Comparison of ENCODE assay signal across 8 cellular contexts in the genomic region with DNA sequence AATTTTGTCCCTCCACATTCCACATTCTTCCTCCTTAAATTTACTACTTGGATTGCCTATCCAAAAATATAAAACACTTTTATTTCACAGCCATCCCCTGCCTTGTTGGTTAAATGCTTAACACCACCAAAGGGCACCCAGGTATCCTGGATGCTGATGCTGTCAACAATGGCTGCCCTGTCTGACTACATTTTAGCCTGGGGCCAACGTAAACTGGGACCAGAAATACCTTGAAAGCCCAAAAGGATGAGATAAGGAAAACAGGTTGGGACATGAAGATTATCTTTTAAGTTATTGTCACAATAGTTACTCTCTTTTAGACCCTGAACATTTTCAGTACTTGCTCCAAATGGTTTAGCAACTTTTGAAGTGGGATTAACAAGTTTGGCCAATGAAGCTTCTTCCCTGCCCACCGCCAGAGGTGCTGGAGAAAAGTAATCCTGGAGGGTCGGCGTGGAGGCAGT. TPM values are rescaled to one million over a fixed set of nuclear protein-coding genes. Genes with fewer than 3 reads are reported as not detected.
DNase-seq lines count a peak whose midpoint lies in the region; ATAC-seq lines count a peak whose summit lies in the region.

No MANE protein-coding gene starts in this region.

- peak overlapping the region; percentile 92 for H3K9ac ChIP-seq in iPS-18a (ENCODE audit: low read length)

- H3K36me3 ChIP-seq in iPS-18a (ENCODE audit: control insufficient read depth, low read depth, low read length), result peaks cover 5% of the 10 kb centered on the region

- DNase-seq in activated naive CD4-positive, alpha-beta T cell treated with anti-CD3 and anti-CD28 coated beads for 36 hours, result peak; percentile 9
- no peak for DNase-seq in activated naive CD4-positive, alpha-beta T cell treated with anti-CD3 and anti-CD28 coated beads, Interleukin-2, amount 50 U/mL, for 16 hours
- no peak for DNase-seq in activated CD4-positive, alpha-beta memory T cell treated with anti-CD3 and anti-CD28 coated beads, Interleukin-2, amount 10 ng/mL, durations not matched to agents 7 days and 5 days
- DNase-seq in stimulated activated naive CD8-positive, alpha-beta T cell treated with anti-CD3 and anti-CD28 coated beads, Interleukin-15, amount 100 ng/mL, for 72 hours, result no peak
- DNase-seq in NCI-H446 treated with DMSO at 0.1 percent for 48 hours (lab: John Stamatoyannopoulos, UW), result no peak
- no peak for DNase-seq in NCI-H345 (lab: John Stamatoyannopoulos, UW)
- no peak for DNase-seq in HK-2 (ENCODE audit: unreplicated experiment)

- H3K4me3 Mint-ChIP-seq in activated naive CD4-positive, alpha-beta T cell treated with anti-CD3 and anti-CD28 coated beads for 36 hours, result peak overlapping the region; percentile 92
- peak overlapping the region; percentile 89 for H3K4me3 Mint-ChIP-seq in activated CD4-positive, alpha-beta memory T cell treated with anti-CD3 and anti-CD28 coated beads, Interleukin-2, amount 10 ng/mL, durations not matched to agents 7 days and 5 days
- H3K4me3 Mint-ChIP-seq in stimulated activated naive CD8-positive, alpha-beta T cell treated with anti-CD3 and anti-CD28 coated beads, Interleukin-15, amount 100 ng/mL, for 72 hours, result peak overlapping the region; percentile 97 to 99

- peak overlapping the region; percentile 87 for H3K27ac ChIP-seq in iPS-18a (ENCODE audit: low read length)

- H3K9me3 ChIP-seq in iPS-18a (ENCODE audit: control insufficient read depth, low read depth, low read length), result peaks cover 22% of the 10 kb centered on the region

- intact Hi-C loops in activated naive CD4-positive, alpha-beta T cell treated with anti-CD3 and anti-CD28 coated beads for 36 hours (cut with micrococcal nuclease), result no loop called here

- ATAC-seq in stimulated activated naive CD8-positive, alpha-beta T cell treated with anti-CD3 and anti-CD28 coated beads, Interleukin-15, amount 100 ng/mL, for 72 hours, result peak; percentile 46

- POLR2A ChIA-PET in activated CD4-positive, alpha-beta memory T cell treated with anti-CD3 and anti-CD28 coated beads, Interleukin-2, amount 10 ng/mL, durations not matched to agents 7 days and 5 days (lab: Charles Lee), result interaction anchor here (1.6 kb wide), 1 partner anchor 188 kb away, joined by 4 read pairs; no protein-coding TSS in a partner anchor

- peak overlapping the region; percentile 96 for H3K4me3 ChIP-seq in iPS-18a (ENCODE audit: low read length)

- H3K4me1 Mint-ChIP-seq in activated naive CD4-positive, alpha-beta T cell treated with anti-CD3 and anti-CD28 coated beads for 36 hours (ENCODE audit: low read depth), result peaks cover 20% of the 10 kb centered on the region
- peaks cover 20% of the 10 kb centered on the region for H3K4me1 Mint-ChIP-seq in activated CD4-positive, alpha-beta memory T cell treated with anti-CD3 and anti-CD28 coated beads, Interleukin-2, amount 10 ng/mL, durations not matched to agents 7 days and 5 days
- H3K4me1 Mint-ChIP-seq in stimulated activated naive CD8-positive, alpha-beta T cell treated with anti-CD3 and anti-CD28 coated beads, Interleukin-15, amount 100 ng/mL, for 72 hours, result peaks cover 31% of the 10 kb centered on the region

- H3K4me1 ChIP-seq in iPS-18a (ENCODE audit: control insufficient read depth, low read depth, low read length), result no peaks in the 10 kb centered on the region

- H3K27me3 Mint-ChIP-seq in activated naive CD4-positive, alpha-beta T cell treated with anti-CD3 and anti-CD28 coated beads for 36 hours (ENCODE audit: low read depth), result no peaks in the 10 kb centered on the region
- no peaks in the 10 kb centered on the region for H3K27me3 Mint-ChIP-seq in activated CD4-positive, alpha-beta memory T cell treated with anti-CD3 and anti-CD28 coated beads, Interleukin-2, amount 10 ng/mL, durations not matched to agents 7 days and 5 days
- peaks cover 8% of the 10 kb centered on the region for H3K27me3 Mint-ChIP-seq in stimulated activated naive CD8-positive, alpha-beta T cell treated with anti-CD3 and anti-CD28 coated beads, Interleukin-15, amount 100 ng/mL, for 72 hours

- H3K27ac Mint-ChIP-seq in activated naive CD4-positive, alpha-beta T cell treated with anti-CD3 and anti-CD28 coated beads for 36 hours, result peak overlapping the region; percentile 97
- H3K27ac Mint-ChIP-seq in activated CD4-positive, alpha-beta memory T cell treated with anti-CD3 and anti-CD28 coated beads, Interleukin-2, amount 10 ng/mL, durations not matched to agents 7 days and 5 days, result peak overlapping the region; percentile 93
- peak overlapping the region; percentile 99 for H3K27ac Mint-ChIP-seq in stimulated activated naive CD8-positive, alpha-beta T cell treated with anti-CD3 and anti-CD28 coated beads, Interleukin-15, amount 100 ng/mL, for 72 hours

- no peaks in the 10 kb centered on the region for H3K9me3 Mint-ChIP-seq in activated naive CD4-positive, alpha-beta T cell treated with anti-CD3 and anti-CD28 coated beads for 36 hours
- no peaks in the 10 kb centered on the region for H3K9me3 Mint-ChIP-seq in activated CD4-positive, alpha-beta memory T cell treated with anti-CD3 and anti-CD28 coated beads, Interleukin-2, amount 10 ng/mL, durations not matched to agents 7 days and 5 days
- no peaks in the 10 kb centered on the region for H3K9me3 Mint-ChIP-seq in stimulated activated naive CD8-positive, alpha-beta T cell treated with anti-CD3 and anti-CD28 coated beads, Interleukin-15, amount 100 ng/mL, for 72 hours

- no peaks in the 10 kb centered on the region for H3K27me3 ChIP-seq in iPS-18a (ENCODE audit: control insufficient read depth, insufficient read depth, low read length)

- CTCF ChIA-PET in activated naive CD4-positive, alpha-beta T cell treated with anti-CD3 and anti-CD28 coated beads for 36 hours (lab: Charles Lee), result interaction anchor here (1.0 kb wide), 1 partner anchor 13 kb away, joined by 3 read pairs; no protein-coding TSS in a partner anchor
- CTCF ChIA-PET in activated CD4-positive, alpha-beta memory T cell treated with anti-CD3 and anti-CD28 coated beads, Interleukin-2, amount 10 ng/mL, durations not matched to agents 7 days and 5 days (lab: Charles Lee), result no interaction called here

- no peaks in the 10 kb centered on the region for H3K36me3 Mint-ChIP-seq in activated naive CD4-positive, alpha-beta T cell treated with anti-CD3 and anti-CD28 coated beads for 36 hours (ENCODE audit: low read depth)
- H3K36me3 Mint-ChIP-seq in activated CD4-positive, alpha-beta memory T cell treated with anti-CD3 and anti-CD28 coated beads, Interleukin-2, amount 10 ng/mL, durations not matched to agents 7 days and 5 days (ENCODE audit: low read depth), result peaks cover 8% of the 10 kb centered on the region

RNA-seq across cellular contexts. Expression of gene YIPF6, which starts 0.8 kb away (rescaled TPM):
- total RNA-seq in activated naive CD4-positive, alpha-beta T cell treated with anti-CD3 and anti-CD28 coated beads for 36 hours, result 10 to 100 TPM; 19.0 to 20.7 TPM
- total RNA-seq in activated CD4-positive, alpha-beta memory T cell treated with anti-CD3 and anti-CD28 coated beads, Interleukin-2, amount 10 ng/mL, durations not matched to agents 7 days and 5 days, result 10 to 100 TPM; 20.7 to 24.5 TPM
